Comparison of ENCODE assay signal across 15 cellular contexts in genomic region chr3:111856501-111856900, GRCh38. TPM values are rescaled to one million over a fixed set of nuclear protein-coding genes. Genes with fewer than 3 reads are reported as not detected.
DNase-seq lines count a peak whose midpoint lies in the region; ATAC-seq and TF ChIP-seq lines count a peak whose summit lies in the region.
"Had no signal": no experiment of that assay in that cellular context is flagged by ENCODE, and none has a peak within 500 bp of the region (broad histone marks: within the 10 kb centered on the region; RNA-seq: fewer than 3 reads in every experiment).

No MANE protein-coding gene starts in this region.

- CTCF ChIA-PET in IMR-90 (lab: Yijun Ruan, JAX), result interaction anchor here (0.6 kb wide), 1 partner anchor 518 kb away, joined by 3 read pairs; no protein-coding TSS in a partner anchor

- H2BK5ac ChIP-seq in IMR-90 (ENCODE audit: low read depth, low read length, poor library complexity, severe bottlenecking), result no peak overlapping the region

- H3K14ac ChIP-seq in IMR-90 (replicated peaks; ENCODE audit: low read depth, low read length), result no peak overlapping the region

- peak overlapping the region; percentile 33; the same call in 1 of the 2 replicates for H2AK5ac ChIP-seq in IMR-90 (ENCODE audit: low read depth, low read length)

- no peaks in the 10 kb centered on the region for H4K20me1 ChIP-seq in IMR-90 (ENCODE audit: insufficient read depth, low read length)

- no peak overlapping the region for H4K91ac ChIP-seq in IMR-90 (ENCODE audit: insufficient read depth, low read depth, low read length)

- no peak overlapping the region for H3K27ac ChIP-seq in IMR-90 (ENCODE audit: insufficient read depth, low read length)

- H3K79me1 ChIP-seq in IMR-90 (ENCODE audit: low read depth in 1 of 2, low read length in 2 of 2), result peaks cover 3 to 7% of the 10 kb centered on the region in 2 experiments; a peak in 2 of 4 replicates

- no TSS peak for BruUV-seq in IMR-90 (replicated peaks; lab: Mats Ljungman, UMichigan)

- H2AFZ ChIP-seq in IMR-90 (replicated peaks; ENCODE audit: low read length, poor library complexity), result no peak overlapping the region
- H2AFZ ChIP-seq: GM23338 had no signal

- TF ChIP-seq RAD21 in IMR-90 (IDR thresholded peaks at IDR 0.05; ENCODE audit: low read length), result no peak

- H3K4me3 ChIP-seq in IMR-90 (ENCODE audit: insufficient read depth, low read depth, low read length), result no peak overlapping the region
- H3K4me3 ChIP-seq: GM23338 had no signal

- H3K4me1 Mint-ChIP-seq in nephron (peaks cover 37% of the 10 kb centered on the region), type B pancreatic cell (ENCODE audit: unreplicated experiment) (peaks cover 27% of the 10 kb centered on the region)
- peaks cover 22% of the 10 kb centered on the region for H3K4me1 Mint-ChIP-seq in activated naive CD8-positive, alpha-beta T cell treated with anti-CD3 and anti-CD28 coated beads, Interleukin-2, amount 50 U/mL, for 24 hours

- WGBS in IMR-90 (ENCODE audit: extremely low coverage in 2 of 2, insufficient read length in 1 of 2), 2 experiments, result no CpG with 5 or more reads among the region's 3 CpGs

- TF ChIP-seq POLR2A in IMR-90 (IDR thresholded peaks at IDR 0.05; ENCODE audit: low read depth, low read length), result no peak

- H3K9me3 Mint-ChIP-seq in nephron, result no peaks in the 10 kb centered on the region
- no peaks in the 10 kb centered on the region for H3K9me3 Mint-ChIP-seq in type B pancreatic cell
- H3K9me3 Mint-ChIP-seq in activated naive CD8-positive, alpha-beta T cell treated with anti-CD3 and anti-CD28 coated beads, Interleukin-2, amount 50 U/mL, for 24 hours, result no peaks in the 10 kb centered on the region
- H3K9me3 Mint-ChIP-seq: CD4-positive, alpha-beta memory T cell; GM23338 had no signal

- H3K56ac ChIP-seq in IMR-90 (ENCODE audit: extremely low read depth, insufficient read depth, low read length), result no peak overlapping the region

- H3K36me3 Mint-ChIP-seq in nephron (ENCODE audit: low read depth), result peaks cover 4% of the 10 kb centered on the region
- H3K36me3 Mint-ChIP-seq in type B pancreatic cell, result peaks cover 3% of the 10 kb centered on the region
- H3K36me3 Mint-ChIP-seq in activated naive CD8-positive, alpha-beta T cell treated with anti-CD3 and anti-CD28 coated beads, Interleukin-2, amount 50 U/mL, for 24 hours (ENCODE audit: low read depth), result no peaks in the 10 kb centered on the region

- no peak overlapping the region for H2AK9ac ChIP-seq in IMR-90 (replicated peaks; ENCODE audit: low read depth, low read length, poor library complexity)

- POLR2A ChIA-PET in IMR-90 (lab: Charles Lee; ENCODE audit: unreplicated experiment), result no interaction called here

- H3K4me3 Mint-ChIP-seq in nephron (peak overlapping the region; percentile 37 to 80 (median 72)), type B pancreatic cell (peak overlapping the region; percentile 71)
- no peak overlapping the region for H3K4me3 Mint-ChIP-seq in activated naive CD8-positive, alpha-beta T cell treated with anti-CD3 and anti-CD28 coated beads, Interleukin-2, amount 50 U/mL, for 24 hours
- H3K4me3 Mint-ChIP-seq: B cell, GM23338 had no signal

- no peaks in the 10 kb centered on the region for H3K36me3 ChIP-seq in IMR-90 (ENCODE audit: control insufficient read depth, insufficient read depth, low read length)

- no peak overlapping the region for H4K5ac ChIP-seq in IMR-90 (ENCODE audit: low read depth, low read length)

- no peaks in the 10 kb centered on the region for H3K9me3 ChIP-seq in IMR-90 (ENCODE audit: control insufficient read depth, insufficient read depth, low read length)

- H3K4me2 ChIP-seq in IMR-90 (ENCODE audit: low read depth, low read length), result no peak overlapping the region
- H3K4me2 ChIP-seq: GM23338 had no signal

- H3K9me1 ChIP-seq in IMR-90 (ENCODE audit: insufficient read depth, low read length), result 0 out of 2 replicates have a peak, but pooled peaks cover 3% of the 10 kb centered on the region

- no peak for TF ChIP-seq CTCF in IMR-90 (conservative IDR thresholded peaks at IDR 0.05; ENCODE audit: low read depth, low read length)
- TF ChIP-seq CTCF in nephron (IDR thresholded peaks at IDR 0.05; ENCODE audit: unreplicated experiment in 3 of 3), result no peak
- no peak for TF ChIP-seq CTCF in type B pancreatic cell (conservative IDR thresholded peaks at IDR 0.05)

- DNase-seq in IMR-90, result no peak
- peak; percentile 63 for DNase-seq in SK-MEL-5 (ENCODE audit: low read depth, low spot score)
- no peak for DNase-seq in type B pancreatic cell (ENCODE audit: extremely low spot score, unreplicated experiment)
- DNase-seq in midbrain (lab: John Stamatoyannopoulos, UW), result no peak
- no peak for DNase-seq in NCI-H510A treated with DMSO at 0.1 percent for 48 hours (lab: John Stamatoyannopoulos, UW)
- DNase-seq in activated naive CD8-positive, alpha-beta T cell treated with anti-CD3 and anti-CD28 coated beads, Interleukin-2, amount 50 U/mL, for 24 hours, result no peak
- DNase-seq: C1 segment of cervical spinal cord; CD4-positive, alpha-beta memory T cell; DMS153; DMS79 treated with DMSO at 0.1 percent for 48 hours; EL; H7 had no signal

- no peak overlapping the region for H3K23ac ChIP-seq in IMR-90 (ENCODE audit: low read depth, low read length)

- H4K8ac ChIP-seq in IMR-90 (ENCODE audit: low read depth in 2 of 2, low read length in 2 of 2), result no peak overlapping the region

- H3K9ac ChIP-seq in IMR-90 (ENCODE audit: low read depth, low read length), result no peak overlapping the region

- dilution Hi-C loops in IMR-90 (cut with HindIII; ENCODE audit: low sequenced_read_pairs, unreplicated experiment), result no loop called here

- H3K27ac Mint-ChIP-seq in nephron (peak overlapping the region in 2 of 3 experiments; percentile 57 to 92), type B pancreatic cell (no peak overlapping the region)
- H3K27ac Mint-ChIP-seq in activated naive CD8-positive, alpha-beta T cell treated with anti-CD3 and anti-CD28 coated beads, Interleukin-2, amount 50 U/mL, for 24 hours, result no peak overlapping the region
- H3K27ac Mint-ChIP-seq: B cell, GM23338 had no signal

- H2BK20ac ChIP-seq in IMR-90 (ENCODE audit: low read depth, low read length), result no peak overlapping the region

- H3K27me3 Mint-ChIP-seq in nephron (ENCODE audit: low read depth), result no peaks in the 10 kb centered on the region
- peaks cover 18% of the 10 kb centered on the region for H3K27me3 Mint-ChIP-seq in type B pancreatic cell
- peaks cover 34% of the 10 kb centered on the region for H3K27me3 Mint-ChIP-seq in activated naive CD8-positive, alpha-beta T cell treated with anti-CD3 and anti-CD28 coated beads, Interleukin-2, amount 50 U/mL, for 24 hours

- H3K27me3 ChIP-seq in IMR-90 (ENCODE audit: control insufficient read depth, insufficient read depth, low read length), result no peaks in the 10 kb centered on the region

- no peak overlapping the region for H3K18ac ChIP-seq in IMR-90 (ENCODE audit: low read depth, low read length)

- ATAC-seq in IMR-90 (ENCODE audit: low read depth), result no peak
- no peak for ATAC-seq in activated naive CD8-positive, alpha-beta T cell treated with anti-CD3 and anti-CD28 coated beads, Interleukin-2, amount 50 U/mL, for 24 hours
- ATAC-seq: GM23338 had no signal

- in situ Hi-C loops in IMR-90 (cut with MboI; ENCODE audit: low sequenced_read_pairs), result loop anchor here (25.0 kb wide), 1 partner anchor 269 kb away; the partner anchor contains the start of gene ZBED2
- in situ Hi-C loops in SK-MEL-5 (cut with HindIII; ENCODE audit: low pct_unique_long_range_greater_than_20kb, low sequenced_read_pairs), result no loop called here

- peaks cover 2% of the 10 kb centered on the region; the same call in 1 of the 2 replicates for H3K4me1 ChIP-seq in IMR-90 (ENCODE audit: control insufficient read depth, insufficient read depth, low read length)

- no peak overlapping the region for H2BK120ac ChIP-seq in IMR-90 (ENCODE audit: low read depth, low read length)

- no peak overlapping the region for H3K4ac ChIP-seq in IMR-90 (ENCODE audit: low read depth, low read length)

- H2BK15ac ChIP-seq in IMR-90 (ENCODE audit: low read depth, low read length), result no peak overlapping the region

- intact Hi-C loops in IMR-90 (cut with micrococcal nuclease), result no loop called here

TF ChIP-seq in IMR-90, 13 proteins besides CTCF, POLR2A, EP300 and RAD21 (continues in another document):
- TF ChIP-seq SMC3 (IDR thresholded peaks at IDR 0.05; ENCODE audit: low read depth, low read length) (no peak), CEBPB (IDR thresholded peaks at IDR 0.05; ENCODE audit: low read depth, low read length) (no peak), MAFK (IDR thresholded peaks at IDR 0.05; ENCODE audit: low read depth, low read length) (no peak), RFX5 (IDR thresholded peaks at IDR 0.05; ENCODE audit: low read depth, low read length) (no peak), RCOR1 (IDR thresholded peaks at IDR 0.05; ENCODE audit: insufficient replicate concordance, low read length) (no peak), BHLHE40 (IDR thresholded peaks at IDR 0.05; ENCODE audit: low read depth, low read length) (no peak), CHD1 (IDR thresholded peaks at IDR 0.05; ENCODE audit: low read depth, low read length) (no peak), MAZ (IDR thresholded peaks at IDR 0.05; ENCODE audit: borderline replicate concordance, low read depth, low read length) (no peak), MXI1 (IDR thresholded peaks at IDR 0.05; ENCODE audit: borderline replicate concordance, low read depth, low read length) (no peak), FOS (IDR thresholded peaks at IDR 0.05; ENCODE audit: low read depth, low read length) (no peak), NFE2L2 (IDR thresholded peaks at IDR 0.05; ENCODE audit: low read depth, low read length) (no peak), ELK1 (IDR thresholded peaks at IDR 0.05; ENCODE audit: borderline replicate concordance, low read depth, low read length) (no peak)

RNA-seq across cellular contexts. Expression of gene PHLDB2, which starts 2.6 kb away (rescaled TPM):
- total RNA-seq in IMR-90 (2012; rRNA removed) (27.2 and 28.7 TPM in 2 replicates), type B pancreatic cell (ENCODE audit: low replicate concordance) (33.2 and 43.5 TPM in 2 replicates)
- polyA plus RNA-seq in IMR-90 (2012; rRNA removed), result 8.0 and 10.6 TPM in 2 replicates
- polyA plus RNA-seq in IMR-90 (2012; cell fraction: cytosol; rRNA removed), result 2.4 and 2.9 TPM in 2 replicates
- 4.0 and 19.6 TPM in 2 replicates for polyA plus RNA-seq in IMR-90 (2012; cell fraction: nucleus; rRNA removed; ENCODE audit: low replicate concordance)
- 36.2 and 36.9 TPM in 2 replicates for total RNA-seq in SK-MEL-5 (2014; rRNA removed; shearing (Covaris generic))
- 16.7 and 19.6 TPM in 2 replicates for polyA plus RNA-seq in SK-MEL-5 (2015; cell fraction: cytosol; rRNA removed)
- polyA plus RNA-seq in SK-MEL-5 (2015; cell fraction: nucleus; rRNA removed), result 22.1 and 35.6 TPM in 2 replicates

Comparison
In these comparisons a context has a peak if more than half of its experiments do, and no peak if none do; other contexts are left out.
1. H3K27ac Mint-ChIP-seq: peak in nephron (2 of 3); none in type B pancreatic cell (single experiment) and activated naive CD8-positive, alpha-beta T cell treated with anti-CD3 and anti-CD28 coated beads, Interleukin-2, amount 50 U/mL, for 24 hours (single experiment).